Comparison of ENCODE assay signal across 7 cellular contexts in genomic region chr1:78872801-78873200, GRCh38.
DNase-seq lines count a peak whose midpoint lies in the region; ATAC-seq and TF ChIP-seq lines count a peak whose summit lies in the region.
"Not testable (repeated sequence)": the region's sequence is repeated elsewhere in the genome, so short reads cannot be mapped to it uniquely, and the experiment has no call there.

No MANE protein-coding gene starts in this region.

- in situ Hi-C loops in astrocyte of the cerebellum (cut with HindIII; ENCODE audit: low sequenced_read_pairs) = not testable (repeated sequence)

- not testable (repeated sequence) for H3K9me3 ChIP-seq in RWPE2 (ENCODE audit: severe bottlenecking); osteoblast (ENCODE audit: low read depth, low read length)

- H3K36me3 ChIP-seq in RWPE2 (ENCODE audit: low read depth); osteoblast (ENCODE audit: insufficient read depth, low read length): not testable (repeated sequence)

- not testable (repeated sequence) for H3K4me1 ChIP-seq in RWPE2 (ENCODE audit: insufficient read depth, poor library complexity, severe bottlenecking); foreskin keratinocyte; osteoblast (ENCODE audit: insufficient read depth, low read length)

- not testable (repeated sequence) for H3K79me2 ChIP-seq in osteoblast (ENCODE audit: insufficient read depth, low read length)

- not testable (repeated sequence) for H3K4me2 ChIP-seq in osteoblast (ENCODE audit: insufficient read depth, low read length)

- not testable (repeated sequence) for H4K20me1 ChIP-seq in osteoblast (ENCODE audit: insufficient read depth, low read length)

- not testable (repeated sequence) for H3K27me3 ChIP-seq in RWPE2 (ENCODE audit: insufficient read depth, poor library complexity, severe bottlenecking); foreskin keratinocyte; osteoblast (ENCODE audit: insufficient read depth, low read length)

- not testable (repeated sequence) for H3K4me3 ChIP-seq in RWPE2 (ENCODE audit: severe bottlenecking); astrocyte of the cerebellum (ENCODE audit: low read depth, low read length); osteoblast (ENCODE audit: insufficient read depth, low read length)

- DNase-seq in ELR (ENCODE audit: low read depth) (peak; percentile 86), HT1080 (ENCODE audit: low read depth) (peak; percentile 75), RWPE2 (ENCODE audit: low spot score) (peak; percentile 64), astrocyte of the cerebellum (ENCODE audit: low read depth) (peak; percentile 1), dermis blood vessel endothelial cell (peak; percentile 55), foreskin keratinocyte (peak; percentile 38 to 78), osteoblast (ENCODE audit: insufficient read length, low spot score, missing footprints) (peak; percentile 34)

- H3K27ac ChIP-seq in RWPE2 (ENCODE audit: poor library complexity, severe bottlenecking); foreskin keratinocyte; osteoblast (ENCODE audit: low read depth, low read length): not testable (repeated sequence)

- ATAC-seq in RWPE2 (ENCODE audit: low read depth) (peak; percentile 75), foreskin keratinocyte (peak; percentile 93)

- TF ChIP-seq CTCF in RWPE2 (IDR thresholded peaks at IDR 0.05; ENCODE audit: poor library complexity, severe bottlenecking); astrocyte of the cerebellum (IDR thresholded peaks at IDR 0.05; ENCODE audit: low read depth, low read length, missing control alignments); foreskin keratinocyte (conservative IDR thresholded peaks at IDR 0.05); osteoblast (IDR thresholded peaks at IDR 0.05; ENCODE audit: extremely low read depth, low read depth, low read length): not testable (repeated sequence)

- not testable (repeated sequence) for H2AFZ ChIP-seq in osteoblast (ENCODE audit: low read length)

Comparison
In these comparisons a context has a peak if more than half of its experiments do, and no peak if none do; other contexts are left out.
1. DNase-seq: peak in every context shown above with its lines; median percentile 86 in ELR; 75 in HT1080; 64 in RWPE2; 58 in foreskin keratinocyte; 55 in dermis blood vessel endothelial cell; 34 in osteoblast; 1 in astrocyte of the cerebellum.